Comparison of ENCODE assay signal across 1 cellular context in genomic region chr5:90529234-90529938, GRCh38.
TF ChIP-seq lines count a peak whose summit lies in the region.

LYSMD3 (minus strand) TSS chr5:90529584; CDS start chr5:90525289, 4,295 bp downstream.

TF ChIP-seq in K562, 482 proteins besides CTCF, POLR2A, EP300 and RAD21 (continued from another document and continues in another):
- TF ChIP-seq ZNF75A (CRISPR knock-in tag; IDR thresholded peaks at IDR 0.05) (no peak), SMAD4 (CRISPR knock-in tag; conservative IDR thresholded peaks at IDR 0.05) (peak; percentile 65), ZNF280B (CRISPR knock-in tag; IDR thresholded peaks at IDR 0.05) (no peak), HDAC2 (IDR thresholded peaks at IDR 0.05) (no peak), ZNF24 (IDR thresholded peaks at IDR 0.05) (peak; percentile 33; the same call in 1 of the 2 replicates), GTF2A2 (tag; IDR thresholded peaks at IDR 0.05) (no peak), ZNF644 (tag; IDR thresholded peaks at IDR 0.05; ENCODE audit: low read depth) (no peak), POLR2B (IDR thresholded peaks at IDR 0.05; ENCODE audit: low read depth, partially characterized antibody) (peak; percentile 86), ATF7 (IDR thresholded peaks at IDR 0.05) (peak; percentile 88), PREB (CRISPR knock-in tag; IDR thresholded peaks at IDR 0.05) (0 out of 2 replicates have a peak, but pooled peaks have one; percentile 58), RBBP5 (IDR thresholded peaks at IDR 0.05; ENCODE audit: borderline replicate concordance, insufficient read depth, low read length, poor library complexity, severe bottlenecking) (peak; percentile 81), RBM25 (IDR thresholded peaks at IDR 0.05; ENCODE audit: low read depth, low read length, severe bottlenecking) (no peak), ZBTB8A (IDR thresholded peaks at IDR 0.05; ENCODE audit: partially characterized antibody) (no peak), ZNF408 (CRISPR knock-in tag; IDR thresholded peaks at IDR 0.05; ENCODE audit: low read depth) (no peak), ATF4 (CRISPR knock-in tag; IDR thresholded peaks at IDR 0.05) (no peak), ILF3 (IDR thresholded peaks at IDR 0.05; ENCODE audit: borderline replicate concordance) (no peak), ZBTB49 (CRISPR knock-in tag; IDR thresholded peaks at IDR 0.05; ENCODE audit: borderline replicate concordance) (no peak), DNMT1 (IDR thresholded peaks at IDR 0.05) (no peak), ELF1 (tag; IDR thresholded peaks at IDR 0.05) (peak; percentile 51; the same call in 1 of the 2 replicates), ELF2 (CRISPR knock-in tag; IDR thresholded peaks at IDR 0.05) (no peak), EWSR1 (IDR thresholded peaks at IDR 0.05; ENCODE audit: borderline replicate concordance, low read depth, partially characterized antibody) (no peak), FIP1L1 (IDR thresholded peaks at IDR 0.05; ENCODE audit: low read depth, low read length, poor library complexity, severe bottlenecking) (peak; percentile 53), ZNF212 (CRISPR knock-in tag; IDR thresholded peaks at IDR 0.05) (no peak), POU5F1 (IDR thresholded peaks at IDR 0.05; ENCODE audit: borderline replicate concordance, low read depth, low read length, partially characterized antibody) (no peak), ARHGAP35 (IDR thresholded peaks at IDR 0.05; ENCODE audit: partially characterized antibody) (no peak), RBM14 (IDR thresholded peaks at IDR 0.05; ENCODE audit: borderline replicate concordance, insufficient read depth, low read depth, low read length) (no peak), ZNF445 (CRISPR knock-in tag; IDR thresholded peaks at IDR 0.05; ENCODE audit: low read depth) (no peak), CHCHD3 (CRISPR knock-in tag; IDR thresholded peaks at IDR 0.05) (no peak), HINFP (tag; conservative IDR thresholded peaks at IDR 0.05; ENCODE audit: low read depth) (no peak), ZNF551 (CRISPR knock-in tag; IDR thresholded peaks at IDR 0.05) (no peak), ZNF449 (CRISPR knock-in tag; IDR thresholded peaks at IDR 0.05) (no peak), NCOA2 (IDR thresholded peaks at IDR 0.05; ENCODE audit: partially characterized antibody in 2 of 2) (no peak), ZBTB34 (CRISPR knock-in tag; IDR thresholded peaks at IDR 0.05) (no peak), ERF (CRISPR knock-in tag; IDR thresholded peaks at IDR 0.05) (peak; percentile 81; the same call in 1 of the 2 replicates), XRCC5 (IDR thresholded peaks at IDR 0.05; ENCODE audit: low read depth, low read length) (no peak), NR4A1 (CRISPR knock-in tag; IDR thresholded peaks at IDR 0.05) (no peak), NR4A1 (tag; IDR thresholded peaks at IDR 0.05) (0 out of 2 replicates have a peak, but pooled peaks have one; percentile 29), CHD4 (IDR thresholded peaks at IDR 0.05; ENCODE audit: insufficient read depth, insufficient replicate concordance, low read depth, low read length, poor library complexity, severe bottlenecking) (no peak), ZNF165 (CRISPR knock-in tag; IDR thresholded peaks at IDR 0.05; ENCODE audit: borderline replicate concordance) (no peak), ZNF23 (CRISPR knock-in tag; IDR thresholded peaks at IDR 0.05) (no peak), ZNF140 (CRISPR knock-in tag; IDR thresholded peaks at IDR 0.05) (no peak), ZNF121 (CRISPR knock-in tag; conservative IDR thresholded peaks at IDR 0.05) (no peak), MED1 (CRISPR knock-in tag; IDR thresholded peaks at IDR 0.05; ENCODE audit: borderline replicate concordance) (no peak), BDP1 (IDR thresholded peaks at IDR 0.05; ENCODE audit: insufficient read depth, insufficient read length) (no peak), RAD51 (IDR thresholded peaks at IDR 0.05; ENCODE audit: borderline replicate concordance, low read depth) (no peak), SPI1 (IDR thresholded peaks at IDR 0.05; ENCODE audit: borderline replicate concordance, low read depth, low read length) (no peak), PHB (CRISPR knock-in tag; IDR thresholded peaks at IDR 0.05) (no peak), PHTF2 (CRISPR knock-in tag; IDR thresholded peaks at IDR 0.05) (no peak), ZNF512 (tag; IDR thresholded peaks at IDR 0.05) (no peak), HMGXB4 (CRISPR knock-in tag; IDR thresholded peaks at IDR 0.05) (no peak), TEAD1 (CRISPR knock-in tag; IDR thresholded peaks at IDR 0.05) (peak in 1 of 2 experiments; percentile 76; a peak in 2 of 4 replicates), HDAC3 (IDR thresholded peaks at IDR 0.05; ENCODE audit: borderline replicate concordance, partially characterized antibody) (no peak)
- TF ChIP-seq, protein P1, sequence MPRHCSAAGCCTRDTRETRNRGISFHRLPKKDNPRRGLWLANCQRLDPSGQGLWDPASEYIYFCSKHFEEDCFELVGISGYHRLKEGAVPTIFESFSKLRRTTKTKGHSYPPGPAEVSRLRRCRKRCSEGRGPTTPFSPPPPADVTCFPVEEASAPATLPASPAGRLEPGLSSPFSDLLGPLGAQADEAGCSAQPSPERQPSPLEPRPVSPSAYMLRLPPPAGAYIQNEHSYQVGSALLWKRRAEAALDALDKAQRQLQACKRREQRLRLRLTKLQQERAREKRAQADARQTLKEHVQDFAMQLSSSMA (CRISPR knock-in tag; IDR thresholded peaks at IDR 0.05), result no peak
- TF ChIP-seq, protein P2, sequence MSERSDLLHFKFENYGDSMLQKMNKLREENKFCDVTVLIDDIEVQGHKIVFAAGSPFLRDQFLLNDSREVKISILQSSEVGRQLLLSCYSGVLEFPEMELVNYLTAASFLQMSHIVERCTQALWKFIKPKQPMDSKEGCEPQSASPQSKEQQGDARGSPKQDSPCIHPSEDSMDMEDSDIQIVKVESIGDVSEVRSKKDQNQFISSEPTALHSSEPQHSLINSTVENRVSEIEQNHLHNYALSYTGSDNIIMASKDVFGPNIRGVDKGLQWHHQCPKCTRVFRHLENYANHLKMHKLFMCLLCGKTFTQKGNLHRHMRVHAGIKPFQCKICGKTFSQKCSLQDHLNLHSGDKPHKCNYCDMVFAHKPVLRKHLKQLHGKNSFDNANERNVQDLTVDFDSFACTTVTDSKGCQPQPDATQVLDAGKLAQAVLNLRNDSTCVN (CRISPR knock-in tag; IDR thresholded peaks at IDR 0.05), result no peak
- TF ChIP-seq, protein P3, sequence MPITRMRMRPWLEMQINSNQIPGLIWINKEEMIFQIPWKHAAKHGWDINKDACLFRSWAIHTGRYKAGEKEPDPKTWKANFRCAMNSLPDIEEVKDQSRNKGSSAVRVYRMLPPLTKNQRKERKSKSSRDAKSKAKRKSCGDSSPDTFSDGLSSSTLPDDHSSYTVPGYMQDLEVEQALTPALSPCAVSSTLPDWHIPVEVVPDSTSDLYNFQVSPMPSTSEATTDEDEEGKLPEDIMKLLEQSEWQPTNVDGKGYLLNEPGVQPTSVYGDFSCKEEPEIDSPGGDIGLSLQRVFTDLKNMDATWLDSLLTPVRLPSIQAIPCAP (CRISPR knock-in tag; IDR thresholded peaks at IDR 0.05; ENCODE audit: borderline replicate concordance), result no peak
